Comparison of ENCODE assay signal across 8 cellular contexts in genomic region chr2:155377178-155377780, GRCh38.
DNase-seq lines count a peak whose midpoint lies in the region; ATAC-seq and TF ChIP-seq lines count a peak whose summit lies in the region.

No MANE protein-coding gene starts in this region.

- no peak overlapping the region for H3K27ac ChIP-seq in SU-DHL-6 (ENCODE audit: low read depth, low read length)

- H3K79me2 ChIP-seq in SU-DHL-6 (ENCODE audit: insufficient read depth, low read length): no peaks in the 10 kb centered on the region

- no peaks in the 10 kb centered on the region for H4K20me1 ChIP-seq in SU-DHL-6 (ENCODE audit: low read depth, low read length)

- peak; percentile 15 for TF ChIP-seq CTCF in SU-DHL-6 (IDR thresholded peaks at IDR 0.05; ENCODE audit: insufficient read depth, low read length, poor library complexity, severe bottlenecking)

- no peaks in the 10 kb centered on the region for H3K9me3 ChIP-seq in SU-DHL-6 (ENCODE audit: insufficient read depth, low read length)

- H3K27me3 ChIP-seq in SU-DHL-6 (ENCODE audit: low read length): no peaks in the 10 kb centered on the region

- no peak overlapping the region for H3K4me3 ChIP-seq in SU-DHL-6 (ENCODE audit: insufficient read depth, low read length, poor library complexity, severe bottlenecking)

- DNase-seq in NCI-H1417 (lab: John Stamatoyannopoulos, UW) (peak in 2 of 3 experiments; percentile 12 to 68), NCI-H1417 treated with DMSO at 0.1 percent for 48 hours (lab: John Stamatoyannopoulos, UW) (no peak), LoVo (ENCODE audit: low spot score) (peak; percentile 34), inferior parietal cortex (ENCODE audit: extremely low spot score) (peak; percentile 70)
- DNase-seq in activated CD4-positive, CD25-positive, alpha-beta regulatory T cell treated with anti-CD3 and anti-CD28 coated beads, Interleukin-2, amount 50 U/mL, for 72 hours: no peak

- H3F3A ChIP-seq in SU-DHL-6 (ENCODE audit: insufficient read depth): no peaks in the 10 kb centered on the region

- ATAC-seq in HG03095 (IDR thresholded peaks at IDR 0.05; ENCODE audit: unreplicated experiment): no peak
- ATAC-seq in activated CD4-positive, CD25-positive, alpha-beta regulatory T cell treated with anti-CD3 and anti-CD28 coated beads, Interleukin-2, amount 50 U/mL, for 24 hours: no peak

- H3K4me2 ChIP-seq in SU-DHL-6 (ENCODE audit: low read depth, low read length, poor library complexity, severe bottlenecking): no peak overlapping the region

- no peak overlapping the region for H3K9ac ChIP-seq in SU-DHL-6 (ENCODE audit: low read length)

- H3K9me2 ChIP-seq in SU-DHL-6 (replicated peaks; ENCODE audit: insufficient read depth, low read length): no peaks in the 10 kb centered on the region

- no peaks in the 10 kb centered on the region for H3K36me3 ChIP-seq in SU-DHL-6 (ENCODE audit: low read length)

- H2AFZ ChIP-seq in SU-DHL-6 (ENCODE audit: low read depth, low read length, severe bottlenecking): no peak overlapping the region

Comparison
In these comparisons a context has a peak if more than half of its experiments do, and no peak if none do; other contexts are left out.
1. DNase-seq: peak in NCI-H1417 (2 of 3), LoVo (single experiment) and inferior parietal cortex (single experiment); none in NCI-H1417 treated with DMSO at 0.1 percent for 48 hours (single experiment) and activated CD4-positive, CD25-positive, alpha-beta regulatory T cell treated with anti-CD3 and anti-CD28 coated beads, Interleukin-2, amount 50 U/mL, for 72 hours (single experiment).